In genomic region chr10:72275351-72276012, GRCh38 we compare ENCODE assay signal across 1 cellular context.
A peak's percentile ranks its signal among the peaks of the same experiment; 100 is the strongest.
TF ChIP-seq lines count a peak whose summit lies in the region.

No MANE protein-coding gene starts in this region.

TF ChIP-seq in K562, 482 proteins besides CTCF, POLR2A, EP300 and RAD21 (continued from another document and continues in another):
- TF ChIP-seq ZNF407 (IDR thresholded peaks at IDR 0.05; ENCODE audit: low read depth) (no peak), ZNF140 (CRISPR knock-in tag; IDR thresholded peaks at IDR 0.05) (no peak), ZNF165 (CRISPR knock-in tag; IDR thresholded peaks at IDR 0.05; ENCODE audit: borderline replicate concordance) (no peak), PRMT5 (CRISPR knock-in tag; IDR thresholded peaks at IDR 0.05) (no peak), RBM15 (IDR thresholded peaks at IDR 0.05; ENCODE audit: insufficient read depth, low read length) (no peak), ZNF197 (CRISPR knock-in tag; IDR thresholded peaks at IDR 0.05; ENCODE audit: low read depth) (no peak), ZBTB8A (IDR thresholded peaks at IDR 0.05; ENCODE audit: partially characterized antibody) (no peak), MTF1 (CRISPR knock-in tag; IDR thresholded peaks at IDR 0.05; ENCODE audit: borderline replicate concordance) (no peak), SFPQ (IDR thresholded peaks at IDR 0.05; ENCODE audit: low read depth, low read length) (no peak), MCM2 (IDR thresholded peaks at IDR 0.05; ENCODE audit: low read depth) (no peak), NR2F6 (CRISPR knock-in tag; IDR thresholded peaks at IDR 0.05) (peak; percentile 92), GATA2 (CRISPR knock-in tag; IDR thresholded peaks at IDR 0.05) (no peak), HNRNPUL1 (IDR thresholded peaks at IDR 0.05; ENCODE audit: low read length) (no peak), ZNF133 (CRISPR knock-in tag; IDR thresholded peaks at IDR 0.05) (no peak), ZNF696 (CRISPR knock-in tag; conservative IDR thresholded peaks at IDR 0.05) (no peak), REST (CRISPR knock-in tag; IDR thresholded peaks at IDR 0.05; ENCODE audit: low read depth) (no peak), CBX3 (IDR thresholded peaks at IDR 0.05; ENCODE audit: borderline replicate concordance in 1 of 2, low read length in 2 of 2) (no peak), LCOR (CRISPR knock-in tag; IDR thresholded peaks at IDR 0.05) (peak; percentile 85), SREBF2 (CRISPR knock-in tag; IDR thresholded peaks at IDR 0.05) (no peak), ARNT (IDR thresholded peaks at IDR 0.05) (no peak), RBFOX2 (IDR thresholded peaks at IDR 0.05; ENCODE audit: low read depth, low read length) (no peak; the same call in 1 of the 2 replicates), BRCA1 (IDR thresholded peaks at IDR 0.05) (no peak), BRCA1 (CRISPR knock-in tag; IDR thresholded peaks at IDR 0.05) (no peak), SRSF1 (IDR thresholded peaks at IDR 0.05; ENCODE audit: low read depth, low read length) (no peak), XRCC3 (IDR thresholded peaks at IDR 0.05) (no peak), FOXK2 (conservative IDR thresholded peaks at IDR 0.05 in 1 of 2, IDR thresholded peaks at IDR 0.05 in 1 of 2; ENCODE audit: low read depth in 2 of 2) (no peak), RBM22 (IDR thresholded peaks at IDR 0.05; ENCODE audit: low read depth, low read length, poor library complexity, severe bottlenecking) (no peak), ELK3 (CRISPR knock-in tag; IDR thresholded peaks at IDR 0.05) (peak; percentile 82; the same call in 1 of the 2 replicates), TOE1 (IDR thresholded peaks at IDR 0.05; ENCODE audit: borderline replicate concordance) (no peak), TOE1 (CRISPR knock-in tag; IDR thresholded peaks at IDR 0.05; ENCODE audit: borderline replicate concordance, low read depth) (no peak), TCF7 (IDR thresholded peaks at IDR 0.05; ENCODE audit: borderline replicate concordance) (0 out of 2 replicates have a peak, but pooled peaks have one; percentile 16), ZBTB34 (CRISPR knock-in tag; IDR thresholded peaks at IDR 0.05) (no peak), ZNF146 (CRISPR knock-in tag; IDR thresholded peaks at IDR 0.05; ENCODE audit: unreplicated experiment) (no peak), PPARD (CRISPR knock-in tag; IDR thresholded peaks at IDR 0.05) (no peak), MED1 (CRISPR knock-in tag; IDR thresholded peaks at IDR 0.05; ENCODE audit: borderline replicate concordance) (no peak), SNIP1 (IDR thresholded peaks at IDR 0.05; ENCODE audit: low read depth) (no peak), MNT (conservative IDR thresholded peaks at IDR 0.05) (no peak), GTF3C2 (IDR thresholded peaks at IDR 0.05; ENCODE audit: borderline replicate concordance, extremely low read depth, insufficient read length) (no peak), MAX (CRISPR knock-in tag; IDR thresholded peaks at IDR 0.05) (peak; percentile 81), ZNF23 (CRISPR knock-in tag; IDR thresholded peaks at IDR 0.05) (no peak)
